15 cellular contexts compared by ENCODE assay signal in genomic region chr2:239371726-239372686, GRCh38.
"Had no signal": no experiment of that assay in that cellular context is flagged by ENCODE, and none has a peak within 500 bp of the region (broad histone marks: within the 10 kb centered on the region; RNA-seq: fewer than 3 reads in every experiment).

No MANE protein-coding gene starts in this region.

- DNase-seq: activated CD4-positive, alpha-beta memory T cell treated with anti-CD3 and anti-CD28 coated beads, Interleukin-2, amount 10 ng/mL, durations not matched to agents 7 days and 5 days; activated CD4-positive, alpha-beta T cell treated with anti-CD3 and anti-CD28 coated beads for 4 hours; activated gamma-delta T cell treated with Interleukin-2 at 50 U/mL for 16 hours; activated T-cell treated with anti-CD3 and anti-CD28 coated beads, Interleukin-2, amount 50 U/mL, for 48 hours; cortex of kidney; effector CD8-positive, alpha-beta T cell; foreskin melanocyte; midbrain; naive thymus-derived CD8-positive, alpha-beta T cell; right cardiac atrium; testis; upper lobe of left lung had no signal

- ATAC-seq: naive thymus-derived CD8-positive, alpha-beta T cell; right cardiac atrium; stimulated activated naive CD8-positive, alpha-beta T cell treated with anti-CD3 and anti-CD28 coated beads, Interleukin-15, amount 100 ng/mL, for 72 hours had no signal

- H3K27me3 ChIP-seq: testis, upper lobe of left lung had no signal

- H3K4me3 ChIP-seq: lung, prostate gland, testis, upper lobe of left lung had no signal

- H3K27ac ChIP-seq: prostate gland, testis, upper lobe of left lung had no signal

- H3K36me3 ChIP-seq: prostate gland had no signal
